Comparison of ENCODE assay signal across 13 cellular contexts in genomic region chr21:42844411-42845113, GRCh38. TPM values are rescaled to one million over a fixed set of nuclear protein-coding genes. Genes with fewer than 3 reads are reported as not detected.
A peak's percentile ranks its signal among the peaks of the same experiment; 100 is the strongest.
DNase-seq lines count a peak whose midpoint lies in the region; ATAC-seq and TF ChIP-seq lines count a peak whose summit lies in the region.
"Had no signal": no experiment of that assay in that cellular context is flagged by ENCODE, and none has a peak within 500 bp of the region (broad histone marks: within the 10 kb centered on the region; RNA-seq: fewer than 3 reads in every experiment).

No MANE protein-coding gene starts in this region.

- H3K9me3 Mint-ChIP-seq in H9 (no peaks in the 10 kb centered on the region), immature natural killer cell (no peaks in the 10 kb centered on the region)
- no peaks in the 10 kb centered on the region for H3K9me3 Mint-ChIP-seq in natural killer cell treated with Interleukin-12 subunit alpha and Interleukin-12 subunit beta and Interleukin-15 and Interleukin-18, amount 100 ng/mL, for 72 hours
- H3K9me3 Mint-ChIP-seq: T-cell had no signal

- H3K23me2 ChIP-seq in H9 (ENCODE audit: insufficient read length, low read depth, low read length, poor library complexity, severe bottlenecking), result no peaks in the 10 kb centered on the region

- H2AK5ac ChIP-seq in H9 (ENCODE audit: insufficient read length, low read length), result no peak overlapping the region

- H3K9me3 ChIP-seq in H9 (ENCODE audit: control insufficient read depth, low read depth, low read length) (no peaks in the 10 kb centered on the region), sigmoid colon (no peaks in the 10 kb centered on the region)
- H3K9me3 ChIP-seq: Caco-2 had no signal

- TF ChIP-seq EP300 in sigmoid colon (IDR thresholded peaks at IDR 0.05), result no peak

- H3K14ac ChIP-seq in H9 (ENCODE audit: insufficient read depth, low read length), result no peak overlapping the region

- peaks cover 6% of the 10 kb centered on the region for H3K79me2 ChIP-seq in H9 (ENCODE audit: insufficient read depth, low read length)

- H3K79me1 ChIP-seq in H9 (ENCODE audit: insufficient read depth, low read depth, low read length, poor library complexity, severe bottlenecking), result peaks cover 8% of the 10 kb centered on the region

- TF ChIP-seq POLR2A in sigmoid colon (IDR thresholded peaks at IDR 0.05), result no peak

- H4K5ac ChIP-seq in H9 (ENCODE audit: insufficient read length, low read depth, low read length), result no peak overlapping the region

- H3K56ac ChIP-seq in H9 (ENCODE audit: insufficient read length, low read depth, low read length), result no peak overlapping the region

- H3K4me1 Mint-ChIP-seq in H9, result no peaks in the 10 kb centered on the region
- peaks cover 2 to 4% of the 10 kb centered on the region in 2 donors for H3K4me1 Mint-ChIP-seq in immature natural killer cell
- peaks cover 7 to 11% of the 10 kb centered on the region in 2 donors for H3K4me1 Mint-ChIP-seq in natural killer cell treated with Interleukin-12 subunit alpha and Interleukin-12 subunit beta and Interleukin-15 and Interleukin-18, amount 100 ng/mL, for 72 hours (ENCODE audit: low read depth in 2 of 2)

- TF ChIP-seq CTCF in H9 (conservative IDR thresholded peaks at IDR 0.05) (no peak), sigmoid colon (IDR thresholded peaks at IDR 0.05) (no peak)

- WGBS in H9 (ENCODE audit: extremely low coverage, insufficient read length, low lambda C conversion rate), result no CpG with 5 or more reads among the region's 22 CpGs
- WGBS in sigmoid colon, 2 donors, result 88 to 90% methylated on average over 22 of the region's 22 CpGs

- no peak overlapping the region for H2AFZ ChIP-seq in H9 (ENCODE audit: low read length)

- no peak overlapping the region for H3K4me3 ChIP-seq in sigmoid colon

- H3K27ac ChIP-seq in H9 (ENCODE audit: insufficient read length, low read depth, low read length) (no peak overlapping the region), sigmoid colon (peak overlapping the region; percentile 3 to 74 (median 59))
- H3K27ac ChIP-seq: foreskin keratinocyte had no signal

- no peak overlapping the region for H2BK15ac ChIP-seq in H9 (ENCODE audit: low read depth, low read length)

- H3K27me3 Mint-ChIP-seq in H9 (ENCODE audit: low read depth), result no peaks in the 10 kb centered on the region
- H3K27me3 Mint-ChIP-seq in immature natural killer cell (ENCODE audit: low read depth in 3 of 3), result peaks cover 0 to 3% (median 2%) of the 10 kb centered on the region in 3 donors
- H3K27me3 Mint-ChIP-seq in natural killer cell treated with Interleukin-12 subunit alpha and Interleukin-12 subunit beta and Interleukin-15 and Interleukin-18, amount 100 ng/mL, for 72 hours, result no peaks in the 10 kb centered on the region
- H3K27me3 Mint-ChIP-seq: T-cell had no signal

- peak overlapping the region in 2 of 3 experiments; percentile 28 to 68; a peak in 3 of 7 replicates for H3K27ac Mint-ChIP-seq in H9
- H3K27ac Mint-ChIP-seq in immature natural killer cell, result no peak overlapping the region
- H3K27ac Mint-ChIP-seq in natural killer cell treated with Interleukin-12 subunit alpha and Interleukin-12 subunit beta and Interleukin-15 and Interleukin-18, amount 100 ng/mL, for 72 hours, result no peak overlapping the region
- H3K27ac Mint-ChIP-seq: T-cell had no signal

- no peak overlapping the region for H4K8ac ChIP-seq in H9 (replicated peaks; ENCODE audit: insufficient read length, low read depth, low read length)

- no peak overlapping the region for H3K9ac ChIP-seq in H9 (ENCODE audit: extremely low read depth, insufficient read length, low read length)

- no peak overlapping the region for H3T11ph ChIP-seq in H9 (ENCODE audit: low read length)

- H3K23ac ChIP-seq in H9 (ENCODE audit: insufficient read length, low read depth, low read length), result no peak overlapping the region

- DNase-seq in H9 (peak; percentile 18), amygdala (lab: John Stamatoyannopoulos, UW) (peak in 31 of 56 donors; percentile 7 to 72 (median 36)), hypothalamus (lab: John Stamatoyannopoulos, UW) (peak in 28 of 51 donors; percentile 22 to 73 (median 47)), sigmoid colon (peak; percentile 82), occipital lobe (lab: John Stamatoyannopoulos, UW) (no peak), immature natural killer cell (no peak)
- DNase-seq in natural killer cell treated with Interleukin-12 subunit alpha and Interleukin-12 subunit beta and Interleukin-15 and Interleukin-18, amount 100 ng/mL, for 72 hours (ENCODE audit: low spot score), result no peak
- DNase-seq: foreskin keratinocyte; mesendoderm; stimulated activated naive CD4-positive, alpha-beta T cell had no signal

- H2BK20ac ChIP-seq in H9 (ENCODE audit: low read depth, low read length, poor library complexity, severe bottlenecking), result no peak overlapping the region

- H2BK5ac ChIP-seq in H9 (ENCODE audit: insufficient read length, low read length), result no peak overlapping the region

- ATAC-seq in HG02610 (IDR thresholded peaks at IDR 0.05; ENCODE audit: unreplicated experiment), result no peak
- ATAC-seq in natural killer cell treated with Interleukin-12 subunit alpha and Interleukin-12 subunit beta and Interleukin-15 and Interleukin-18, amount 100 ng/mL, for 72 hours, result no peak
- ATAC-seq: foreskin keratinocyte, T-cell had no signal

- H3K27me3 ChIP-seq in H9 (ENCODE audit: insufficient read depth, low read length), result no peaks in the 10 kb centered on the region
- H3K27me3 ChIP-seq in sigmoid colon, result no peaks in the 10 kb centered on the region
- H3K27me3 ChIP-seq: foreskin keratinocyte had no signal

- no peaks in the 10 kb centered on the region for H3K4me1 ChIP-seq in H9 (ENCODE audit: insufficient read depth, low read length)
- peaks cover 0 to 17% (median 0%) of the 10 kb centered on the region in 4 donors for H3K4me1 ChIP-seq in sigmoid colon
- H3K4me1 ChIP-seq: Caco-2, foreskin keratinocyte had no signal

- H4K20me1 ChIP-seq in H9 (ENCODE audit: control insufficient read depth, insufficient read depth, insufficient read length), result peaks cover 7% of the 10 kb centered on the region

- H3K4me3 Mint-ChIP-seq in H9 (no peak overlapping the region), immature natural killer cell (no peak overlapping the region)
- no peak overlapping the region for H3K4me3 Mint-ChIP-seq in natural killer cell treated with Interleukin-12 subunit alpha and Interleukin-12 subunit beta and Interleukin-15 and Interleukin-18, amount 100 ng/mL, for 72 hours
- H3K4me3 Mint-ChIP-seq: T-cell had no signal

- H3K4ac ChIP-seq in H9 (ENCODE audit: low read depth, low read length), result no peak overlapping the region

- H3K18ac ChIP-seq in H9 (ENCODE audit: insufficient read length, low read depth, low read length), result no peak overlapping the region

- no peak overlapping the region for H2BK12ac ChIP-seq in H9 (ENCODE audit: insufficient read length, low read depth, low read length)

- no peak overlapping the region for H4K91ac ChIP-seq in H9 (ENCODE audit: insufficient read length, low read depth, low read length)

- intact Hi-C loops in sigmoid colon (cut with DNase I), result no loop called here

- no peak overlapping the region for H2BK120ac ChIP-seq in H9 (ENCODE audit: low read depth, low read length, poor library complexity, severe bottlenecking)

- H3K4me2 ChIP-seq in H9 (ENCODE audit: insufficient read depth, insufficient read length, low read length), result no peak overlapping the region

- peaks cover 7 to 71% (median 23%) of the 10 kb centered on the region in 4 donors for H3K36me3 ChIP-seq in sigmoid colon

- H3K36me3 Mint-ChIP-seq in H9 (ENCODE audit: insufficient read depth in 1 of 3, low read depth in 3 of 3) (peaks cover 45 to 68% (median 63%) of the 10 kb centered on the region in 3 experiments), immature natural killer cell (peaks cover 23 to 28% (median 28%) of the 10 kb centered on the region in 3 donors)
- peaks cover 25% of the 10 kb centered on the region for H3K36me3 Mint-ChIP-seq in natural killer cell treated with Interleukin-12 subunit alpha and Interleukin-12 subunit beta and Interleukin-15 and Interleukin-18, amount 100 ng/mL, for 72 hours

RNA-seq across cellular contexts. Expression of gene WDR4, which starts 34.8 kb away (rescaled TPM):
- total RNA-seq in H9 (2021) (53.0 and 54.4 TPM in 2 replicates), sigmoid colon (10 to 100 TPM in 1 of 4 donors, 1 to 10 TPM in 3; 2.8 to 18.3 (median 4.7) TPM), occipital lobe (15.1 TPM)
- polyA plus RNA-seq in sigmoid colon (10 to 100 TPM in 1 of 3 donors, 1 to 10 TPM in 2; 3.7 to 23.5 (median 4.2) TPM), immature natural killer cell (10 to 100 TPM in 1 of 3 donors, 1 to 10 TPM in 2; 4.2 to 17.5 (median 5.1) TPM)
- 100 to 1,000 TPM in 1 of 2 donors, 10 to 100 TPM in 1; 28.5 to 112 TPM for total RNA-seq in natural killer cell treated with Interleukin-12 subunit alpha and Interleukin-12 subunit beta and Interleukin-15 and Interleukin-18, amount 100 ng/mL, for 72 hours

RNA-seq across cellular contexts. Expression of gene NDUFV3, which starts 48.5 kb away (rescaled TPM):
- total RNA-seq in H9 (2021), result 32.6 and 35.6 TPM in 2 replicates
- 10 to 100 TPM; 53.5 to 67.6 (median 60.7) TPM for total RNA-seq in sigmoid colon
- polyA plus RNA-seq in sigmoid colon, result 10 to 100 TPM; 15.0 to 22.6 (median 15.7) TPM
- 26.7 TPM for total RNA-seq in occipital lobe
- 10 to 100 TPM in 1 of 3 donors, 1 to 10 TPM in 2; 7.1 to 22.1 (median 9.5) TPM for polyA plus RNA-seq in immature natural killer cell
- 10 to 100 TPM; 32.9 to 54.0 TPM for total RNA-seq in natural killer cell treated with Interleukin-12 subunit alpha and Interleukin-12 subunit beta and Interleukin-15 and Interleukin-18, amount 100 ng/mL, for 72 hours

Comparison
In these comparisons a context has a peak if more than half of its experiments do, and no peak if none do; other contexts are left out.
1. DNase-seq: peak in H9 (single experiment), amygdala (31 of 56), hypothalamus (28 of 51) and sigmoid colon (single experiment); none in occipital lobe (single experiment), immature natural killer cell (0 of 3) and natural killer cell treated with Interleukin-12 subunit alpha and Interleukin-12 subunit beta and Interleukin-15 and Interleukin-18, amount 100 ng/mL, for 72 hours (single experiment).
2. H3K27ac Mint-ChIP-seq: peak in H9 (2 of 3); none in immature natural killer cell (0 of 6) and natural killer cell treated with Interleukin-12 subunit alpha and Interleukin-12 subunit beta and Interleukin-15 and Interleukin-18, amount 100 ng/mL, for 72 hours (0 of 2).